In the genomic region with DNA sequence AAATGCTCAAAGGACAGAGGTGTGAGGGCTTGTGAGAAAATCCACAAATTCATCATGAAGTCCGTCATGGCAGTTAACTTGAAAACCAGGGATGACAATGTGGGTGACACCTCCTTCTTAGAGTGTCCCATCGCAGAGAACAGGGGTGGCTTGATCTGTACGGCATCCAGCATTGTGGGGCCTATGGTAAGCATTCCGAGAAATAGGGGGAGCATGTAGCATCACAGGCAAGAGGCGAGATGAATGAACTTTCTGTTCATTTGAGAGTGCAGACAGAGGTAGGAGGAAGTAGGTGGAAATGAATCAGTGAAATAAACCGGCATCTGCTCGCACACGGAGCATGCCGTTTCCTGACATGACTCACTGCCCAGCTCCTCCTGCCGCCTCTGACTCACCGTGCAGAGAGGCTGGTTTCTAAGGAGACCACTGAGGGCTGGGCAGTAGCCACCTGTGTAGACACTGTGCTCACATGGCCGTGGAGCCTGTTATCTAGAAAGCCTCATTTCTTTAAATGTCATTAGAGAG, we compare ENCODE assay signal across 8 cellular contexts.
DNase-seq lines count a peak whose midpoint lies in the region; ATAC-seq, FAIRE-seq and TF ChIP-seq lines count a peak whose summit lies in the region.

No MANE protein-coding gene starts in this region.

- peak; percentile 97 for ATAC-seq in GM21528 (IDR thresholded peaks at IDR 0.05; ENCODE audit: low FRiP score, unreplicated experiment)

- no peak overlapping the region for H3K4me3 ChIP-seq in kidney (ENCODE audit: low read length in 2 of 2)

- peaks cover 0 to 5% of the 10 kb centered on the region in 2 donors for H3K4me1 ChIP-seq in kidney (ENCODE audit: control insufficient read depth in 1 of 2, insufficient read depth in 1 of 2, low read depth in 1 of 2, low read length in 2 of 2)

- no peak overlapping the region for H3K9ac ChIP-seq in kidney (ENCODE audit: low read length in 2 of 2)

- TF ChIP-seq CTCF in kidney (IDR thresholded peaks at IDR 0.05; ENCODE audit: borderline replicate concordance, extremely low read depth, insufficient read depth), result no peak

- H3K27ac ChIP-seq in kidney (ENCODE audit: low read depth in 2 of 2, low read length in 2 of 2), result peak overlapping the region in 1 of 2 donors; percentile 3

- DNase-seq in GDM1 (lab: John Stamatoyannopoulos, UW) (peak; percentile 85), HS-27A (ENCODE audit: low read depth) (peak; percentile 68), RPMI8226 (peak; percentile 20), astrocyte of the hippocampus (ENCODE audit: low read depth, low spot score) (peak; percentile 97), kidney (peak; percentile 91), NK-92 (lab: John Stamatoyannopoulos, UW; ENCODE audit: unreplicated experiment) (no peak)
- peak; percentile 9 for DNase-seq in stimulated activated CD4-positive, alpha-beta T cell treated with anti-CD3 and anti-CD28 coated beads, Interleukin-4, amount 100 ng/mL, for 24 hours

- H3K36me3 ChIP-seq in kidney (ENCODE audit: control insufficient read depth in 1 of 2, insufficient read depth in 2 of 2, low read length in 2 of 2), result no peaks in the 10 kb centered on the region

- intact Hi-C loops in kidney (cut with DNase I), result no loop called here

- no peaks in the 10 kb centered on the region for H3K9me3 ChIP-seq in kidney (ENCODE audit: control insufficient read depth in 1 of 2, low read length in 2 of 2)

- FAIRE-seq in kidney (lab: Jason Lieb, UNC), result no peak
